10 cellular contexts compared by ENCODE assay signal in the genomic region with DNA sequence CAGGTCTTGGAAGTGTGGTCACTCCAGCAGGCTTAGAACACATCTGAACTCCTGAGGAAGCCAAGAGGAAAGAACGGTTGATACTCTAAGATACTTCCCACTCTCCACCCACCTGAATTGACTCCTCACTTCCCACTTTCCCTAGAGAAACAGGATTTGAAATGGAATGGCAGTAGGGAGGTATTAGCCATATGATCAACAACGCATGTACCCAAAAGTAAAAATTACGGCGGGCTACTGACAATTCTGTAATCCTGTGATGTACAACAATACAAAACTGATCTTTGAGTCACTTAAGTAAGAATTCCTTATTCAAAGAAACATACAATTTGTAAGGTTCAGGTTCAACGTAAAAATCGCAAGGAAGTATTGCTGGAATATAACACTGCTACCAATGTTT. TPM values are rescaled to one million over a fixed set of nuclear protein-coding genes. Genes with fewer than 3 reads are reported as not detected.
A peak's percentile ranks its signal among the peaks of the same experiment; 100 is the strongest.
DNase-seq lines count a peak whose midpoint lies in the region; ATAC-seq and TF ChIP-seq lines count a peak whose summit lies in the region.
"Had no signal": no experiment of that assay in that cellular context is flagged by ENCODE, and none has a peak within 500 bp of the region (broad histone marks: within the 10 kb centered on the region; RNA-seq: fewer than 3 reads in every experiment).

No MANE protein-coding gene starts in this region.

- H3K27me3 Mint-ChIP-seq in T-helper 17 cell: peaks cover 11% of the 10 kb centered on the region

- H3K4me1 Mint-ChIP-seq in T-helper 17 cell: peaks cover 6% of the 10 kb centered on the region

- WGBS in liver: 39% methylated on average over 6 of the region's 6 CpGs
- 34 to 51% methylated on average over 6 of the region's 6 CpGs for WGBS in testis, 2 donors

- no peaks in the 10 kb centered on the region for H3K9me3 ChIP-seq in liver (ENCODE audit: control insufficient read depth in 4 of 4, low read length in 3 of 4)
- H3K9me3 ChIP-seq in testis: no peaks in the 10 kb centered on the region
- H3K9me3 ChIP-seq in T-helper 17 cell (ENCODE audit: control insufficient read depth, low read length, poor library complexity, severe bottlenecking): no peaks in the 10 kb centered on the region

- no peaks in the 10 kb centered on the region for H3K36me3 Mint-ChIP-seq in T-helper 17 cell (ENCODE audit: low read depth)

- H3K36me3 ChIP-seq in liver (ENCODE audit: control insufficient read depth in 4 of 4, insufficient read depth in 3 of 4, low read depth in 1 of 4, low read length in 3 of 4): peaks cover 0 to 7% (median 0%) of the 10 kb centered on the region in 4 donors
- no peaks in the 10 kb centered on the region for H3K36me3 ChIP-seq in testis (ENCODE audit: low read depth, missing control alignments)

- intact Hi-C loops in testis (cut with DNase I; ENCODE audit: low total_unique reads): no loop called here

- H3K27ac ChIP-seq in liver (ENCODE audit: low read depth in 1 of 2, low read length in 2 of 2): peak overlapping the region; percentile 62 to 97
- H3K27ac ChIP-seq in testis: peak overlapping the region in 1 of 2 donors; percentile 94

- DNase-seq in LHCN-M2 (ENCODE audit: low read depth) (peak; percentile 42), choroid plexus epithelial cell (ENCODE audit: low read depth) (no peak), testis (no peak), T-helper 17 cell (no peak), HK-2 (ENCODE audit: unreplicated experiment) (no peak), NCI-H524 (lab: John Stamatoyannopoulos, UW) (no peak), COLO668 (lab: John Stamatoyannopoulos, UW; ENCODE audit: unreplicated experiment) (no peak)
- DNase-seq: KBM-7, SHP77 had no signal

- H3K27me3 ChIP-seq in liver (ENCODE audit: control insufficient read depth in 4 of 4, insufficient read depth in 4 of 4, low read length in 3 of 4) (no peaks in the 10 kb centered on the region), testis (no peaks in the 10 kb centered on the region)

- H3K4me1 ChIP-seq in liver (ENCODE audit: control insufficient read depth in 4 of 4, insufficient read depth in 4 of 4, low read length in 3 of 4) (peaks cover 3 to 36% (median 26%) of the 10 kb centered on the region in 4 donors), testis (peaks cover 10% of the 10 kb centered on the region)

- no peak for TF ChIP-seq POLR2A in testis (IDR thresholded peaks at IDR 0.05)

- H3K9ac ChIP-seq in liver (ENCODE audit: low read depth in 1 of 2, low read length in 2 of 2): peak overlapping the region; percentile 86 to 98

- no peak overlapping the region for H3K4me3 Mint-ChIP-seq in T-helper 17 cell

- H3K4me3 ChIP-seq in choroid plexus epithelial cell (ENCODE audit: low read depth, low read length): peak overlapping the region; percentile 75
- peak overlapping the region; percentile 78 to 95 (median 94) for H3K4me3 ChIP-seq in liver (ENCODE audit: low read depth in 1 of 3, low read length in 3 of 3)
- peak overlapping the region; percentile 65 to 74 for H3K4me3 ChIP-seq in testis

- TF ChIP-seq RAD21 in liver (IDR thresholded peaks at IDR 0.05): no peak

- ATAC-seq in T-helper 17 cell: no peak

- TF ChIP-seq CTCF in choroid plexus epithelial cell (conservative IDR thresholded peaks at IDR 0.05; ENCODE audit: low read depth, low read length) (no peak), liver (IDR thresholded peaks at IDR 0.05; ENCODE audit: low read depth, low read length, missing input control) (no peak), testis (IDR thresholded peaks at IDR 0.05) (no peak)

- no peak overlapping the region for H3K27ac Mint-ChIP-seq in T-helper 17 cell

TF ChIP-seq in liver, 16 proteins besides CTCF, POLR2A, EP300 and RAD21:
- TF ChIP-seq, protein P1, sequence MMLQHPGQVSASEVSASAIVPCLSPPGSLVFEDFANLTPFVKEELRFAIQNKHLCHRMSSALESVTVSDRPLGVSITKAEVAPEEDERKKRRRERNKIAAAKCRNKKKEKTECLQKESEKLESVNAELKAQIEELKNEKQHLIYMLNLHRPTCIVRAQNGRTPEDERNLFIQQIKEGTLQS (IDR thresholded peaks at IDR 0.05): no peak
- TF ChIP-seq, protein P2, sequence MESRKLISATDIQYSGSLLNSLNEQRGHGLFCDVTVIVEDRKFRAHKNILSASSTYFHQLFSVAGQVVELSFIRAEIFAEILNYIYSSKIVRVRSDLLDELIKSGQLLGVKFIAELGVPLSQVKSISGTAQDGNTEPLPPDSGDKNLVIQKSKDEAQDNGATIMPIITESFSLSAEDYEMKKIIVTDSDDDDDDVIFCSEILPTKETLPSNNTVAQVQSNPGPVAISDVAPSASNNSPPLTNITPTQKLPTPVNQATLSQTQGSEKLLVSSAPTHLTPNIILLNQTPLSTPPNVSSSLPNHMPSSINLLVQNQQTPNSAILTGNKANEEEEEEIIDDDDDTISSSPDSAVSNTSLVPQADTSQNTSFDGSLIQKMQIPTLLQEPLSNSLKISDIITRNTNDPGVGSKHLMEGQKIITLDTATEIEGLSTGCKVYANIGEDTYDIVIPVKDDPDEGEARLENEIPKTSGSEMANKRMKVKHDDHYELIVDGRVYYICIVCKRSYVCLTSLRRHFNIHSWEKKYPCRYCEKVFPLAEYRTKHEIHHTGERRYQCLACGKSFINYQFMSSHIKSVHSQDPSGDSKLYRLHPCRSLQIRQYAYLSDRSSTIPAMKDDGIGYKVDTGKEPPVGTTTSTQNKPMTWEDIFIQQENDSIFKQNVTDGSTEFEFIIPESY (IDR thresholded peaks at IDR 0.05): no peak
- TF ChIP-seq, protein P3, sequence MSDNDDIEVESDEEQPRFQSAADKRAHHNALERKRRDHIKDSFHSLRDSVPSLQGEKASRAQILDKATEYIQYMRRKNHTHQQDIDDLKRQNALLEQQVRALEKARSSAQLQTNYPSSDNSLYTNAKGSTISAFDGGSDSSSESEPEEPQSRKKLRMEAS (IDR thresholded peaks at IDR 0.05): no peak
- TF ChIP-seq HNF4G (IDR thresholded peaks at IDR 0.05) (no peak), HNF4A (conservative IDR thresholded peaks at IDR 0.05) (no peak), REST (IDR thresholded peaks at IDR 0.05) (no peak), TAF1 (conservative IDR thresholded peaks at IDR 0.05) (no peak), FOXA2 (IDR thresholded peaks at IDR 0.05) (no peak)

RNA-seq across cellular contexts. Expression of gene SPRY2, which starts 3.2 kb away (rescaled TPM):
- total RNA-seq in LHCN-M2 (2014; rRNA removed): 34.6 and 43.9 TPM in 2 replicates
- polyA plus RNA-seq in LHCN-M2 (2012): 11.1 TPM
- total RNA-seq in liver: 10 to 100 TPM in 1 of 2 donors, 1 to 10 TPM in 1; 8.8 to 20.1 TPM
- 1 to 10 TPM; 4.8 to 9.4 TPM for polyA plus RNA-seq in liver
- 10 to 100 TPM in 1 of 2 donors, 1 to 10 TPM in 1; 8.4 to 12.9 TPM for total RNA-seq in testis
- 10.7 TPM for polyA plus RNA-seq in testis (ENCODE audit: insufficient read depth, low read depth, low replicate concordance)
- under 1 TPM; 0.18 to 0.35 TPM for total RNA-seq in T-helper 17 cell

Comparison
In these comparisons a context has a peak if more than half of its experiments do, and no peak if none do; other contexts are left out.
1. RNA of gene SPRY2, which starts 3.2 kb away (total RNA-seq): 34.6 to 43.9 TPM in LHCN-M2, 8.8 to 20.1 TPM in liver and 8.4 to 12.9 TPM in testis; 0.18 to 0.35 TPM in T-helper 17 cell; every median in the first group is over 4 times any median in the second.
2. Peak in every context shown above with its lines, with median percentiles within 50 percentile points of each other: H3K4me3 ChIP-seq.